In the genomic region with DNA sequence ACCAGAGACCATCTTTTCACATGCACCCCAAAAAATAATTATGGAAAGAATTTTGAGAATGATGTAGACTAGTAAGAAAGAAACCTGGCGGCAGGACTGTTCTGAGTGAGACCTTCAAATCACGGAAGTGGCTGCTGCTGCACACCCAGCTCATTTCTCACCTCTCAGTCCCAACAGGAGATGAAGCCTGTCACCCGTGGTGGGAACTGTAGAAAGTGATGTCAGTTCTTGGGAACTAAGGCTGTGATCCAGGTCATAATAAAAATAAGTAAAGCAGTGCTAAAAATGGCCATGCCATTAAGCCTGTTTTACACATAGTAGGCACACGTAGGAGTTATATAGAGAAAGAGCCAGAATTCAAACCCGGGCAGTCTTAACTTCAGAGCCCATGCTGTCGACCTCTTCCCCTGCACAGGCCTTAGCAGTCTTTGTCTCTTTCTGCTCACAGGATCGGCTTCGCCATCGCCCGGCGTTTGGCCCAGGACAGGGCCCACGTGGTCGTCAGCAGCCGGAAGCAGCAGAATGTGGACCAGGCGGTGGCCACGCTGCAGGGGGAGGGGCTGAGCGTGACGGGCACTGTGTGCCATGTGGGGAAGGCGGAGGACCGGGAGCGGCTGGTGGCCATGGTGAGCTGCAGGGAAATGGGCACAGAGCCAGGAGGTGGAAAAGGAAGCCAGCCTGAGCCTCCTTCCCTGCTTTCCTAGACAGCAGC, we compare ENCODE assay signal across 8 cellular contexts. TPM values are rescaled to one million over a fixed set of nuclear protein-coding genes. Genes with fewer than 3 reads are reported as not detected.
DNase-seq lines count a peak whose midpoint lies in the region; ATAC-seq and TF ChIP-seq lines count a peak whose summit lies in the region.
"Not testable (repeated sequence)": the region's sequence is repeated elsewhere in the genome, so short reads cannot be mapped to it uniquely, and the experiment has no call there.

No MANE protein-coding gene starts in this region.

- not testable (repeated sequence) for H3K79me2 ChIP-seq in OCI-LY1 (ENCODE audit: insufficient read depth, low read length)

- H3F3A ChIP-seq in OCI-LY1 (ENCODE audit: insufficient read depth, low read length), result not testable (repeated sequence)

- H3K9me2 ChIP-seq in OCI-LY1 (ENCODE audit: low read depth, low read length), result not testable (repeated sequence)

- POLR2A ChIA-PET in CD8-positive, alpha-beta T cell (lab: Charles Lee), result not testable (repeated sequence)

- H3K27me3 ChIP-seq in CD8-positive, alpha-beta T cell (ENCODE audit: insufficient read depth, low read length); OCI-LY1 (ENCODE audit: insufficient read depth, low read length): not testable (repeated sequence)

- not testable (repeated sequence) for H2AFZ ChIP-seq in OCI-LY1 (ENCODE audit: low read length)

- CTCF ChIA-PET in CD8-positive, alpha-beta T cell (lab: Charles Lee), result not testable (repeated sequence)

- peaks cover 18% of the 10 kb centered on the region for H3K4me1 Mint-ChIP-seq in CD8-positive, alpha-beta T cell (ENCODE audit: low read depth)
- H3K4me1 Mint-ChIP-seq in activated T-cell treated with anti-CD3 and anti-CD28 coated beads, Interleukin-2, amount 50 U/mL, for 72 hours (ENCODE audit: low read depth), result peaks cover 37% of the 10 kb centered on the region
- H3K4me1 Mint-ChIP-seq in effector memory CD8-positive, alpha-beta T cell (ENCODE audit: low read depth in 2 of 2), result peaks cover 17 to 19% of the 10 kb centered on the region in 2 donors

- not testable (repeated sequence) for H3K9me3 ChIP-seq in CD8-positive, alpha-beta T cell (ENCODE audit: low read length); OCI-LY1 (ENCODE audit: low read length); mucosa of descending colon

- H3K27me3 Mint-ChIP-seq in CD8-positive, alpha-beta T cell (ENCODE audit: low read depth); activated T-cell treated with anti-CD3 and anti-CD28 coated beads, Interleukin-2, amount 50 U/mL, for 72 hours (ENCODE audit: low read depth); effector memory CD8-positive, alpha-beta T cell: not testable (repeated sequence)

- H3K27ac ChIP-seq in CD8-positive, alpha-beta T cell (ENCODE audit: low read depth, low read length), result not testable (repeated sequence)
- H3K27ac ChIP-seq in OCI-LY1 (ENCODE audit: low read depth, low read length, poor library complexity, severe bottlenecking), result peak overlapping the region; percentile 66

- H3K27ac Mint-ChIP-seq in CD8-positive, alpha-beta T cell, result peak overlapping the region; percentile 86
- H3K27ac Mint-ChIP-seq in activated T-cell treated with anti-CD3 and anti-CD28 coated beads, Interleukin-2, amount 50 U/mL, for 72 hours, result peak overlapping the region; percentile 94
- H3K27ac Mint-ChIP-seq in effector memory CD8-positive, alpha-beta T cell, result peak overlapping the region; percentile 80 to 95

- intact Hi-C loops in CD8-positive, alpha-beta T cell (cut with DNase I, micrococcal nuclease), result loop anchor here in 1 of 2 experiments (5.0 kb wide), 1 partner anchor 47 kb away; no protein-coding TSS in a partner anchor
- intact Hi-C loops in mucosa of descending colon (cut with DNase I, micrococcal nuclease), result not testable (repeated sequence)

- not testable (repeated sequence) for H4K20me1 ChIP-seq in OCI-LY1 (ENCODE audit: insufficient read depth, low read length)

- not testable (repeated sequence) for H3K36me3 ChIP-seq in CD8-positive, alpha-beta T cell (ENCODE audit: insufficient read depth, low read length); OCI-LY1 (ENCODE audit: insufficient read depth, low read length); mucosa of descending colon (ENCODE audit: low read depth)

- TF ChIP-seq CTCF in CD8-positive, alpha-beta T cell (IDR thresholded peaks at IDR 0.05); OCI-LY1 (IDR thresholded peaks at IDR 0.05; ENCODE audit: low read length); mucosa of descending colon (IDR thresholded peaks at IDR 0.05): not testable (repeated sequence)

- not testable (repeated sequence) for H3K9me3 Mint-ChIP-seq in CD8-positive, alpha-beta T cell; activated T-cell treated with anti-CD3 and anti-CD28 coated beads, Interleukin-2, amount 50 U/mL, for 72 hours; effector memory CD8-positive, alpha-beta T cell

- not testable (repeated sequence) for H3K4me1 ChIP-seq in CD8-positive, alpha-beta T cell (ENCODE audit: insufficient read depth, low read length)
- peaks cover 19% of the 10 kb centered on the region for H3K4me1 ChIP-seq in OCI-LY1 (ENCODE audit: insufficient read depth, low read length, severe bottlenecking)
- H3K4me1 ChIP-seq in mucosa of descending colon (ENCODE audit: low read depth), result peaks cover 33% of the 10 kb centered on the region

- H3K4me2 ChIP-seq in OCI-LY1 (ENCODE audit: low read length), result peak overlapping the region; percentile 89

- DNase-seq in CD8-positive, alpha-beta T cell; Jurkat, Clone E6-1 (ENCODE audit: low read depth, low spot score); effector memory CD8-positive, alpha-beta T cell: not testable (repeated sequence)
- DNase-seq in activated T-cell treated with anti-CD3 and anti-CD28 coated beads, Interleukin-2, amount 50 U/mL, for 72 hours, result peak; percentile 18 to 27
- DNase-seq in mucosa of descending colon, result peak; percentile 90 to 93 (median 92)
- DNase-seq in stimulated activated CD4-positive, alpha-beta T cell treated with anti-CD3 and anti-CD28 coated beads, Interleukin-1b, Interleukin-23, amount 100 ng/mL, for 48 hours, result peak; percentile 35

- not testable (repeated sequence) for H3K36me3 Mint-ChIP-seq in CD8-positive, alpha-beta T cell; activated T-cell treated with anti-CD3 and anti-CD28 coated beads, Interleukin-2, amount 50 U/mL, for 72 hours (ENCODE audit: insufficient read depth in 2 of 2); effector memory CD8-positive, alpha-beta T cell (ENCODE audit: insufficient read depth)

- peak overlapping the region; percentile 84 for H3K9ac ChIP-seq in OCI-LY1 (ENCODE audit: low read length)

- H3K4me3 Mint-ChIP-seq in CD8-positive, alpha-beta T cell, result peak overlapping the region; percentile 82
- H3K4me3 Mint-ChIP-seq in activated T-cell treated with anti-CD3 and anti-CD28 coated beads, Interleukin-2, amount 50 U/mL, for 72 hours, result peak overlapping the region; percentile 85 to 96
- H3K4me3 Mint-ChIP-seq in effector memory CD8-positive, alpha-beta T cell, result peak overlapping the region; percentile 82 to 91

- not testable (repeated sequence) for ATAC-seq in CD8-positive, alpha-beta T cell
- ATAC-seq in GM18867 (IDR thresholded peaks at IDR 0.05; ENCODE audit: unreplicated experiment) (peak; percentile 46), mucosa of descending colon (peak; percentile 78)
- ATAC-seq in activated T-cell treated with anti-CD3 and anti-CD28 coated beads, Interleukin-2, amount 50 U/mL, for 72 hours (replicated peaks in 1 of 2), result peak; percentile 21 to 70
- peak; percentile 32 for ATAC-seq in effector memory CD8-positive, alpha-beta T cell (replicated peaks)

- not testable (repeated sequence) for H3K4me3 ChIP-seq in CD8-positive, alpha-beta T cell (ENCODE audit: low read depth, low read length); mucosa of descending colon
- H3K4me3 ChIP-seq in Jurkat, Clone E6-1 (ENCODE audit: low read length), result peak overlapping the region; percentile 82
- peak overlapping the region; percentile 72 for H3K4me3 ChIP-seq in OCI-LY1 (ENCODE audit: low read depth, low read length, poor library complexity, severe bottlenecking)

RNA-seq across cellular contexts. Expression of a gene that starts 1.2 kb away (rescaled TPM):
- 1 to 10 TPM; 7.6 to 8.1 TPM for total RNA-seq in CD8-positive, alpha-beta T cell
- polyA plus RNA-seq in Jurkat, Clone E6-1 (2012; ENCODE audit: insufficient read depth, insufficient read length), result 37.0 TPM
- 10 to 100 TPM; 24.7 to 27.2 TPM for total RNA-seq in activated T-cell treated with anti-CD3 and anti-CD28 coated beads, Interleukin-2, amount 50 U/mL, for 72 hours
- 10 to 100 TPM; 30.7 to 56.1 (median 45.9) TPM for total RNA-seq in mucosa of descending colon

RNA-seq across cellular contexts. Expression of a gene that starts 36.3 kb away (rescaled TPM):
- total RNA-seq in CD8-positive, alpha-beta T cell, result 1 to 10 TPM; 6.8 to 7.1 TPM
- polyA plus RNA-seq in Jurkat, Clone E6-1 (2012; ENCODE audit: insufficient read depth, insufficient read length), result 47.1 TPM
- 10 to 100 TPM; 21.6 to 24.4 TPM for total RNA-seq in activated T-cell treated with anti-CD3 and anti-CD28 coated beads, Interleukin-2, amount 50 U/mL, for 72 hours
- total RNA-seq in mucosa of descending colon, result 10 to 100 TPM; 35.0 to 41.7 (median 36.8) TPM
